ENCODE assay signal across 26 cellular contexts in the genomic region with DNA sequence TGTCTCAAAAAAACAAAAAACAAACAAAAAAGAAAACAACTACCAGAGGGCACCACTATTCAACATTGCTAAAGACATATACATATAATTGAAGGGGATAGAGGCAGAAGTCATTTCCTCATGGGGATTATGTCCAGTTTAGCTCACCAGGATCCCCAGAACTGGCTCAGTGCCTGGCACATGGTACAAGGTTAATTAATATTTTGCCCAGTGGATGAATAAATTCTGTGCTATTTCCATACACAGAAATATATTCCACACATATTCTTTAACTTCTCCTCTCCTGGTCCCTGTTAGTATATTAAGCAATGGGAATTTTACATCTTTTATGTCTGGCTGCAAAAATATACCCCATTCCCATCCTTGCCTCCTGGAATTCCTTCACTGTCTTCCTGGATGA.
"Had no signal": no experiment of that assay in that cellular context is flagged by ENCODE, and none has a peak within 500 bp of the region (broad histone marks: within the 10 kb centered on the region; RNA-seq: fewer than 3 reads in every experiment).

No MANE protein-coding gene starts in this region.

- H3K9me3 Mint-ChIP-seq: activated CD8-positive, alpha-beta T cell treated with anti-CD3 and anti-CD28 coated beads for 36 hours; activated T-cell treated with anti-CD3 and anti-CD28 coated beads, Interleukin-2, amount 50 U/mL, for 72 hours; activated T-helper 2 cell treated with anti-CD3 and anti-CD28 coated beads, Interferon-gamma antibody, Interleukin-2, Interleukin-4, amounts not matched to agents 10 μg/mL and 5 μg/mL and 100 μg/mL, durations not matched to agents 14 hours and 24 hours and 36 hours had no signal

- H3K27me3 ChIP-seq: breast epithelium had no signal

- H3K36me3 ChIP-seq: breast epithelium had no signal

- DNase-seq: activated CD4-positive, alpha-beta T cell treated with anti-CD3 and anti-CD28 coated beads for 36 hours; activated CD8-positive, alpha-beta memory T cell treated with anti-CD3 and anti-CD28 coated beads, Interleukin-2, amount 50 U/mL, for 4 hours; activated CD8-positive, alpha-beta T cell treated with anti-CD3 and anti-CD28 coated beads for 36 hours; activated gamma-delta T cell treated with Interleukin-2 at 50 U/mL for 16 hours; activated naive CD4-positive, alpha-beta T cell treated with anti-CD3 and anti-CD28 coated beads, Interleukin-2, amount 50 U/mL, for 16 hours; activated T-cell treated with anti-CD3 and anti-CD28 coated beads, Interleukin-2, amount 50 U/mL, for 72 hours; aorta; caudate nucleus; NCI-H1092; NCI-H1417; NCI-H1694; NCI-H2029; NCI-H2107; NCI-H2171 treated with DMSO at 0.1 percent for 48 hours; NCI-H226; NCI-H510A; NCI-H69; NK-92 treated with Interleukin-12 subunit alpha and Interleukin-12 subunit beta, amount 100 ng/mL, for 24 hours; OCI-M1; RPMI8226; WERI-Rb-1 had no signal

- H3K4me2 ChIP-seq: KMS-11 had no signal

- H3K4me3 Mint-ChIP-seq: activated CD4-positive, alpha-beta T cell treated with anti-CD3 and anti-CD28 coated beads for 36 hours; activated CD8-positive, alpha-beta T cell treated with anti-CD3 and anti-CD28 coated beads for 36 hours; activated T-cell treated with anti-CD3 and anti-CD28 coated beads, Interleukin-2, amount 50 U/mL, for 72 hours had no signal

- H3K4me3 ChIP-seq: breast epithelium had no signal

- H3K27ac Mint-ChIP-seq: activated CD4-positive, alpha-beta T cell treated with anti-CD3 and anti-CD28 coated beads for 36 hours; activated CD8-positive, alpha-beta T cell treated with anti-CD3 and anti-CD28 coated beads for 36 hours; activated T-cell treated with anti-CD3 and anti-CD28 coated beads, Interleukin-2, amount 50 U/mL, for 72 hours; activated T-helper 2 cell treated with anti-CD3 and anti-CD28 coated beads, Interferon-gamma antibody, Interleukin-2, Interleukin-4, amounts not matched to agents 10 μg/mL and 5 μg/mL and 100 μg/mL, durations not matched to agents 14 hours and 24 hours and 36 hours had no signal

- H3K27ac ChIP-seq: breast epithelium, KMS-11, WERI-Rb-1 had no signal

- ATAC-seq: activated CD4-positive, alpha-beta T cell treated with anti-CD3 and anti-CD28 coated beads for 36 hours; activated CD8-positive, alpha-beta T cell treated with anti-CD3 and anti-CD28 coated beads for 36 hours; activated T-cell treated with anti-CD3 and anti-CD28 coated beads, Interleukin-2, amount 50 U/mL, for 72 hours; Panc1; Right ventricle myocardium inferior had no signal

- H3K9me3 ChIP-seq: breast epithelium had no signal
